ENCODE assay signal across 8 cellular contexts in the genomic region with DNA sequence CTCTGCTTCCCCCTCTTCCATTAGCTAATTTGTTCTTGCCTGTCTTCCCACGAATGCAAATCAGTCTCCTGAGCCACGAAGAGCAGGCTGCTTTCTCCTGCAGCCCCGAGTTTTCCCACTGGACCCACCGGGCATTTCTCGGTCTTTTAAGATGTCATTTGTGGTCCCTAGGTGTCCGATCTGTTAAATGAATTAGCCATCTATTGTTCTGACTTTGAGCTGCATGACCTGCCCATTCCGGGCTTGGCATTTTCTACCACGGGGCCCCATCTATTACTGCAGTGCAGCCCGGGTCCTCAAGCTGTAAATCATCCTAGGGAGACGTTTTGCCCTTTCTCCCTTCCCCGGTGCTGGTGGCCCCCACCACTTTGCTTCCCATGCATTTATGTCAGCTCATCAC.
"Had no signal": no experiment of that assay in that cellular context is flagged by ENCODE, and none has a peak within 500 bp of the region (broad histone marks: within the 10 kb centered on the region; RNA-seq: fewer than 3 reads in every experiment).

No MANE protein-coding gene starts in this region.

- H2AFZ ChIP-seq: GM23248 had no signal

- H3K4me1 ChIP-seq: HAP-1 had no signal

- H3K9ac ChIP-seq: GM23248 had no signal

- H3K4me3 ChIP-seq: GM23248, HAP-1, K562 had no signal

- DNase-seq: GM23248, GOT3, H7, IMR-90, KG1 had no signal

- H3K27ac ChIP-seq: GM23248 had no signal

- ATAC-seq: HCT116, K562 had no signal

- H3K9me3 ChIP-seq: HAP-1 had no signal

- H3K36me3 ChIP-seq: HAP-1 had no signal
